11 cellular contexts compared by ENCODE assay signal in the genomic region with DNA sequence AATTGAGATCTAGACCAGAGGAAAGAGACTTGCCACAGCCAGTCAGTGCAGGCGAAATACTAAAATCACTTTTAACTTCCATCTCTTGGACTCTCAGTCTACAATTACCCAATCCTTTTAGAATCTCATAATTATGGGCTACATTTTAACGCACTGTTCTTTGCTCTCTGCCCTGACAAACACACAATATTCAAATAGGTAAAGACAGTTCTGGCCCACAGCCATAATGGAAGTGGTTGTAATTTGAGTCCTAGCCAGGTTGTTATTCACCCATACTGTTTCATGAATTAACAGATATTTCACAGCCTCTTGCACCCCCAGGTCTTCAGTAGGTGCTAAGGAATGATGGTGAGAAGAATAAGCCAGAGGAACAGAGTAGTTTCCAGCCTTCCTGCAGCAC. TPM values are rescaled to one million over a fixed set of nuclear protein-coding genes. Genes with fewer than 3 reads are reported as not detected.
A peak's percentile ranks its signal among the peaks of the same experiment; 100 is the strongest.
DNase-seq lines count a peak whose midpoint lies in the region; ATAC-seq and TF ChIP-seq lines count a peak whose summit lies in the region.
"Had no signal": no experiment of that assay in that cellular context is flagged by ENCODE, and none has a peak within 500 bp of the region (broad histone marks: within the 10 kb centered on the region; RNA-seq: fewer than 3 reads in every experiment).

No MANE protein-coding gene starts in this region.

- ATAC-seq in GM18909 (IDR thresholded peaks at IDR 0.05; ENCODE audit: poor library complexity, unreplicated experiment) (peak; percentile 31), T-helper 17 cell (no peak), GM19395 (IDR thresholded peaks at IDR 0.05; ENCODE audit: unreplicated experiment) (no peak), HG02763 (IDR thresholded peaks at IDR 0.05; ENCODE audit: unreplicated experiment) (no peak)
- ATAC-seq in activated T-helper 17 cell treated with anti-CD3 and anti-CD28 coated beads, Interleukin-2, amount 50 U/mL, for 72 hours (replicated peaks): no peak

- H3K4me1 ChIP-seq in neural progenitor cell: no peaks in the 10 kb centered on the region

- no peak for TF ChIP-seq POLR2A in NB4 (IDR thresholded peaks at IDR 0.05; ENCODE audit: extremely low read depth, insufficient read length)

- no peak overlapping the region for H3K9ac ChIP-seq in neural progenitor cell

- no peak overlapping the region for H3K27ac Mint-ChIP-seq in activated T-helper 17 cell treated with anti-CD3 and anti-CD28 coated beads, Interleukin-2, amount 50 U/mL, for 72 hours
- H3K27ac Mint-ChIP-seq in neural progenitor cell (no peak overlapping the region), T-helper 17 cell (no peak overlapping the region)

- H3K4me3 Mint-ChIP-seq in activated T-helper 17 cell treated with anti-CD3 and anti-CD28 coated beads, Interleukin-2, amount 50 U/mL, for 72 hours: peak overlapping the region; percentile 70
- peak overlapping the region; percentile 1 for H3K4me3 Mint-ChIP-seq in neural progenitor cell
- no peak overlapping the region for H3K4me3 Mint-ChIP-seq in T-helper 17 cell

- no peaks in the 10 kb centered on the region for H3F3A ChIP-seq in neural progenitor cell (ENCODE audit: low read depth)

- no peaks in the 10 kb centered on the region for H3K36me3 ChIP-seq in neural progenitor cell
- H3K36me3 ChIP-seq: right atrium auricular region had no signal

- peak overlapping the region; percentile 48 for H3K4me3 ChIP-seq in NB4 (ENCODE audit: low read depth, low read length)
- no peak overlapping the region for H3K4me3 ChIP-seq in neural progenitor cell

- H3K9me3 ChIP-seq in neural progenitor cell (ENCODE audit: low read depth) (no peaks in the 10 kb centered on the region), T-helper 17 cell (ENCODE audit: control insufficient read depth, low read length, poor library complexity, severe bottlenecking) (no peaks in the 10 kb centered on the region)
- H3K9me3 ChIP-seq: right atrium auricular region had no signal

- peak; percentile 19 for DNase-seq in NB4 (ENCODE audit: low read depth)
- DNase-seq in neural progenitor cell (ENCODE audit: low spot score): no peak
- DNase-seq in T-helper 17 cell: no peak
- no peak for DNase-seq in GF-D8 (lab: John Stamatoyannopoulos, UW)
- DNase-seq: activated T-cell treated with anti-CD3 and anti-CD28 coated beads, Interleukin-2, amount 50 U/mL, for 4 hours had no signal

- H3K27me3 ChIP-seq in neural progenitor cell: peaks cover 55% of the 10 kb centered on the region
- H3K27me3 ChIP-seq: right atrium auricular region had no signal

- H3K27ac ChIP-seq in neural progenitor cell: no peak overlapping the region
- H3K27ac ChIP-seq: right atrium auricular region had no signal

- H3K4me1 Mint-ChIP-seq in activated T-helper 17 cell treated with anti-CD3 and anti-CD28 coated beads, Interleukin-2, amount 50 U/mL, for 72 hours: no peaks in the 10 kb centered on the region
- H3K4me1 Mint-ChIP-seq in neural progenitor cell: peaks cover 6% of the 10 kb centered on the region
- peaks cover 9% of the 10 kb centered on the region for H3K4me1 Mint-ChIP-seq in T-helper 17 cell

- no peaks in the 10 kb centered on the region for H4K20me1 ChIP-seq in neural progenitor cell (ENCODE audit: low read depth)

- H3K9me3 Mint-ChIP-seq in activated T-helper 17 cell treated with anti-CD3 and anti-CD28 coated beads, Interleukin-2, amount 50 U/mL, for 72 hours: no peaks in the 10 kb centered on the region
- no peaks in the 10 kb centered on the region for H3K9me3 Mint-ChIP-seq in neural progenitor cell
- H3K9me3 Mint-ChIP-seq: activated T-cell treated with anti-CD3 and anti-CD28 coated beads, Interleukin-2, amount 50 U/mL, for 4 hours had no signal

- H3K36me3 Mint-ChIP-seq in activated T-helper 17 cell treated with anti-CD3 and anti-CD28 coated beads, Interleukin-2, amount 50 U/mL, for 72 hours (ENCODE audit: low read depth): no peaks in the 10 kb centered on the region
- H3K36me3 Mint-ChIP-seq in neural progenitor cell (no peaks in the 10 kb centered on the region), T-helper 17 cell (ENCODE audit: low read depth) (no peaks in the 10 kb centered on the region)

- no peak overlapping the region for H2AFZ ChIP-seq in neural progenitor cell (replicated peaks)

- TF ChIP-seq CTCF in NB4 (IDR thresholded peaks at IDR 0.05; ENCODE audit: low read depth, low read length) (no peak), neural progenitor cell (IDR thresholded peaks at IDR 0.05) (no peak)

- peaks cover 18% of the 10 kb centered on the region for H3K27me3 Mint-ChIP-seq in activated T-helper 17 cell treated with anti-CD3 and anti-CD28 coated beads, Interleukin-2, amount 50 U/mL, for 72 hours
- H3K27me3 Mint-ChIP-seq in neural progenitor cell (ENCODE audit: insufficient read depth, low read depth) (peaks cover 10% of the 10 kb centered on the region), T-helper 17 cell (peaks cover 34% of the 10 kb centered on the region)

- H3K4me2 ChIP-seq in neural progenitor cell: no peak overlapping the region

- no peaks in the 10 kb centered on the region for H3K79me2 ChIP-seq in neural progenitor cell (ENCODE audit: low read depth)

RNA-seq across cellular contexts. Expression of a gene that starts 0.8 kb away (rescaled TPM):
- total RNA-seq in activated T-helper 17 cell treated with anti-CD3 and anti-CD28 coated beads, Interleukin-2, amount 50 U/mL, for 72 hours: not detected
- total RNA-seq in neural progenitor cell (ENCODE audit: low replicate concordance) (not detected in 2 replicates), T-helper 17 cell (not detected)
- total RNA-seq: activated T-cell treated with anti-CD3 and anti-CD28 coated beads, Interleukin-2, amount 50 U/mL, for 4 hours; fibroblast of villous mesenchyme; right atrium auricular region had no signal

RNA-seq across cellular contexts. Expression of a gene that starts 19.3 kb away (rescaled TPM):
- total RNA-seq in activated T-helper 17 cell treated with anti-CD3 and anti-CD28 coated beads, Interleukin-2, amount 50 U/mL, for 72 hours: 10 to 100 TPM; 15.3 to 26.7 TPM
- 14.4 and 18.9 TPM in 2 replicates for total RNA-seq in neural progenitor cell (ENCODE audit: low replicate concordance)
- total RNA-seq in T-helper 17 cell: 10 to 100 TPM; 27.4 to 38.1 TPM

RNA-seq across cellular contexts. Expression of a gene that starts 19.4 kb away (rescaled TPM):
- 10 to 100 TPM; 51.1 to 51.9 TPM for total RNA-seq in activated T-helper 17 cell treated with anti-CD3 and anti-CD28 coated beads, Interleukin-2, amount 50 U/mL, for 72 hours
- 31.8 and 48.9 TPM in 2 replicates for total RNA-seq in neural progenitor cell (ENCODE audit: low replicate concordance)
- 10 to 100 TPM; 21.5 to 22.6 TPM for total RNA-seq in T-helper 17 cell

RNA-seq across cellular contexts. Expression of a gene that starts 30.6 kb away (rescaled TPM):
- total RNA-seq in activated T-helper 17 cell treated with anti-CD3 and anti-CD28 coated beads, Interleukin-2, amount 50 U/mL, for 72 hours: 1 to 10 TPM; 3.9 to 5.4 TPM
- total RNA-seq in neural progenitor cell (ENCODE audit: low replicate concordance) (2.4 and 2.7 TPM in 2 replicates), T-helper 17 cell (1 to 10 TPM; 3.6 to 5.2 TPM)

RNA-seq across cellular contexts. Expression of a gene that starts 54.1 kb away (rescaled TPM):
- 1 to 10 TPM in 1 of 2 donors, under 1 TPM in 1; 0.48 to 1.1 TPM for total RNA-seq in activated T-helper 17 cell treated with anti-CD3 and anti-CD28 coated beads, Interleukin-2, amount 50 U/mL, for 72 hours
- total RNA-seq in neural progenitor cell (ENCODE audit: low replicate concordance): 1.1 and 1.3 TPM in 2 replicates
- 1 to 10 TPM; 1.3 to 1.6 TPM for total RNA-seq in T-helper 17 cell
